In the genomic region with DNA sequence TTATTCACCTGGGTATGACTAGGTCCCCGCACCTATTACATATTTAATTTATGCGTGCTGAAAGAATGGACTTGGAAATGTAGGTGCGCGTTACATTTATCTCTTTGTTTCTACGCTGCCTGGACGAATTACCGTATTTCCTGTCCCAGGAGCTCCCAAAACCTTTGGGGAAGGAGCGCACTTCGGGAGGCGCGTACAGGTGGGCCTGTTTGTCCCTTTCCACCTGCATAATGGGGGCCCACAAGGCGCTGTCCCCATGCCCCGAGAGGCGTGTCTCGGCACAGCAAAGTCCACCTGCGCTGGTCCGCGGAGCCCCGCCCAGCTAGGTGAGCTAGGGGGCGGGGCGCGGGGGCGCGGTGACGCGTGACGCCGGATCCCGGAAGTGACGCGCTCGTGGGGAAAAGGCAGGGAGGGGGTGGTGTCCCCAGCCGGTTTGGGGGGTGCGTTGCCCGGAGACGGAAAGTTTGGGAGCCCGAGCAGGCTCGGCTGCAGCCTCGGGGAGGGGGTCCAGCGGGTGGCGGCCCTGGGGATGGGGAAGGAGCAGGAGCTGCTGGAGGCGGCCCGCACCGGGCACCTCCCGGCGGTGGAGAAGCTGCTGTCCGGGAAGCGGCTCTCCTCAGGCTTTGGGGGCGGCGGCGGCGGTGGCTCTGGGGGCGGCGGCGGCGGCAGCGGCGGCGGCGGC, we compare ENCODE assay signal across 1 cellular context.
TF ChIP-seq lines count a peak whose summit lies in the region.

A gene with protein sequence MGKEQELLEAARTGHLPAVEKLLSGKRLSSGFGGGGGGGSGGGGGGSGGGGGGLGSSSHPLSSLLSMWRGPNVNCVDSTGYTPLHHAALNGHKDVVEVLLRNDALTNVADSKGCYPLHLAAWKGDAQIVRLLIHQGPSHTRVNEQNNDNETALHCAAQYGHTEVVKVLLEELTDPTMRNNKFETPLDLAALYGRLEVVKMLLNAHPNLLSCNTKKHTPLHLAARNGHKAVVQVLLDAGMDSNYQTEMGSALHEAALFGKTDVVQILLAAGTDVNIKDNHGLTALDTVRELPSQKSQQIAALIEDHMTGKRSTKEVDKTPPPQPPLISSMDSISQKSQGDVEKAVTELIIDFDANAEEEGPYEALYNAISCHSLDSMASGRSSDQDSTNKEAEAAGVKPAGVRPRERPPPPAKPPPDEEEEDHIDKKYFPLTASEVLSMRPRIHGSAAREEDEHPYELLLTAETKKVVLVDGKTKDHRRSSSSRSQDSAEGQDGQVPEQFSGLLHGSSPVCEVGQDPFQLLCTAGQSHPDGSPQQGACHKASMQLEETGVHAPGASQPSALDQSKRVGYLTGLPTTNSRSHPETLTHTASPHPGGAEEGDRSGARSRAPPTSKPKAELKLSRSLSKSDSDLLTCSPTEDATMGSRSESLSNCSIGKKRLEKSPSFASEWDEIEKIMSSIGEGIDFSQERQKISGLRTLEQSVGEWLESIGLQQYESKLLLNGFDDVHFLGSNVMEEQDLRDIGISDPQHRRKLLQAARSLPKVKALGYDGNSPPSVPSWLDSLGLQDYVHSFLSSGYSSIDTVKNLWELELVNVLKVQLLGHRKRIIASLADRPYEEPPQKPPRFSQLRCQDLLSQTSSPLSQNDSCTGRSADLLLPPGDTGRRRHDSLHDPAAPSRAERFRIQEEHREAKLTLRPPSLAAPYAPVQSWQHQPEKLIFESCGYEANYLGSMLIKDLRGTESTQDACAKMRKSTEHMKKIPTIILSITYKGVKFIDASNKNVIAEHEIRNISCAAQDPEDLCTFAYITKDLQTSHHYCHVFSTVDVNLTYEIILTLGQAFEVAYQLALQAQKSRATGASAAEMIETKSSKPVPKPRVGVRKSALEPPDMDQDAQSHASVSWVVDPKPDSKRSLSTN (plus strand): TSS at position 382 of the 682 bp plus-strand sequence. CDS start 148 bp downstream, at position 530.

TF ChIP-seq in PFSK-1, 5 proteins besides CTCF, POLR2A, EP300 and RAD21 (continued from another document):
- TF ChIP-seq, protein P1, sequence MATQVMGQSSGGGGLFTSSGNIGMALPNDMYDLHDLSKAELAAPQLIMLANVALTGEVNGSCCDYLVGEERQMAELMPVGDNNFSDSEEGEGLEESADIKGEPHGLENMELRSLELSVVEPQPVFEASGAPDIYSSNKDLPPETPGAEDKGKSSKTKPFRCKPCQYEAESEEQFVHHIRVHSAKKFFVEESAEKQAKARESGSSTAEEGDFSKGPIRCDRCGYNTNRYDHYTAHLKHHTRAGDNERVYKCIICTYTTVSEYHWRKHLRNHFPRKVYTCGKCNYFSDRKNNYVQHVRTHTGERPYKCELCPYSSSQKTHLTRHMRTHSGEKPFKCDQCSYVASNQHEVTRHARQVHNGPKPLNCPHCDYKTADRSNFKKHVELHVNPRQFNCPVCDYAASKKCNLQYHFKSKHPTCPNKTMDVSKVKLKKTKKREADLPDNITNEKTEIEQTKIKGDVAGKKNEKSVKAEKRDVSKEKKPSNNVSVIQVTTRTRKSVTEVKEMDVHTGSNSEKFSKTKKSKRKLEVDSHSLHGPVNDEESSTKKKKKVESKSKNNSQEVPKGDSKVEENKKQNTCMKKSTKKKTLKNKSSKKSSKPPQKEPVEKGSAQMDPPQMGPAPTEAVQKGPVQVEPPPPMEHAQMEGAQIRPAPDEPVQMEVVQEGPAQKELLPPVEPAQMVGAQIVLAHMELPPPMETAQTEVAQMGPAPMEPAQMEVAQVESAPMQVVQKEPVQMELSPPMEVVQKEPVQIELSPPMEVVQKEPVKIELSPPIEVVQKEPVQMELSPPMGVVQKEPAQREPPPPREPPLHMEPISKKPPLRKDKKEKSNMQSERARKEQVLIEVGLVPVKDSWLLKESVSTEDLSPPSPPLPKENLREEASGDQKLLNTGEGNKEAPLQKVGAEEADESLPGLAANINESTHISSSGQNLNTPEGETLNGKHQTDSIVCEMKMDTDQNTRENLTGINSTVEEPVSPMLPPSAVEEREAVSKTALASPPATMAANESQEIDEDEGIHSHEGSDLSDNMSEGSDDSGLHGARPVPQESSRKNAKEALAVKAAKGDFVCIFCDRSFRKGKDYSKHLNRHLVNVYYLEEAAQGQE (IDR thresholded peaks at IDR 0.05; ENCODE audit: insufficient read depth in 1 of 2, low read depth in 2 of 2, low read length in 2 of 2), result no peak
